Comparison of ENCODE assay signal across 8 cellular contexts in genomic region chr1:156154317-156154749, GRCh38. TPM values are rescaled to one million over a fixed set of nuclear protein-coding genes. Genes with fewer than 3 reads are reported as not detected.
DNase-seq lines count a peak whose midpoint lies in the region; ATAC-seq and TF ChIP-seq lines count a peak whose summit lies in the region.

No MANE protein-coding gene starts in this region.

- peaks cover 15% of the 10 kb centered on the region for H3K4me1 ChIP-seq in PC-9 (replicated peaks; ENCODE audit: insufficient read depth)

- H3K4me1 Mint-ChIP-seq in chondrocyte (ENCODE audit: low read depth), result no peaks in the 10 kb centered on the region

- H3F3A ChIP-seq in PC-9 (ENCODE audit: insufficient read depth, low read depth), result no peaks in the 10 kb centered on the region; the same call in 1 of the 2 replicates

- no peaks in the 10 kb centered on the region for H3K9me3 Mint-ChIP-seq in chondrocyte (ENCODE audit: low read depth)

- POLR2A ChIA-PET in PC-9 (lab: Charles Lee; ENCODE audit: unreplicated experiment), result no interaction called here

- no peak overlapping the region for H3K27ac Mint-ChIP-seq in chondrocyte (ENCODE audit: unreplicated experiment)

- no peaks in the 10 kb centered on the region for H3K9me2 ChIP-seq in PC-9 (ENCODE audit: insufficient read depth)

- no peaks in the 10 kb centered on the region for H4K20me1 ChIP-seq in PC-9 (ENCODE audit: insufficient read depth)

- peak; percentile 68 for ATAC-seq in GM18498 (IDR thresholded peaks at IDR 0.05; ENCODE audit: unreplicated experiment)
- peak; percentile 48 for ATAC-seq in GM21737 (IDR thresholded peaks at IDR 0.05; ENCODE audit: unreplicated experiment)
- ATAC-seq in left lobe of liver, result peak; percentile 52

- no peak overlapping the region for H3K4me3 ChIP-seq in PC-9
- H3K4me3 ChIP-seq in WERI-Rb-1 (ENCODE audit: low read depth, low read length), result no peak overlapping the region

- no peaks in the 10 kb centered on the region for H3K9me3 ChIP-seq in PC-9 (ENCODE audit: insufficient read depth, low read depth)
- H3K9me3 ChIP-seq in WERI-Rb-1 (ENCODE audit: severe bottlenecking), result no peaks in the 10 kb centered on the region

- peaks cover 6% of the 10 kb centered on the region for H3K27me3 Mint-ChIP-seq in chondrocyte (ENCODE audit: low read depth)

- peak overlapping the region; percentile 76 for H3K4me2 ChIP-seq in PC-9

- H3K27ac ChIP-seq in PC-9, result no peak overlapping the region
- no peak overlapping the region for H3K27ac ChIP-seq in WERI-Rb-1

- H3K36me3 Mint-ChIP-seq in chondrocyte (ENCODE audit: low read depth), result peaks cover 2% of the 10 kb centered on the region

- H3K27me3 ChIP-seq in PC-9 (ENCODE audit: insufficient read depth, low read depth), result 0 out of 2 replicates have a peak, but pooled peaks cover under 1% of the 10 kb centered on the region
- H3K27me3 ChIP-seq in WERI-Rb-1 (ENCODE audit: insufficient read depth, low read depth, severe bottlenecking), result no peaks in the 10 kb centered on the region

- H3K36me3 ChIP-seq in PC-9 (ENCODE audit: low read depth) (no peaks in the 10 kb centered on the region), WERI-Rb-1 (no peaks in the 10 kb centered on the region)

- H3K4me3 Mint-ChIP-seq in chondrocyte (ENCODE audit: unreplicated experiment), result no peak overlapping the region

- no peak for TF ChIP-seq CTCF in PC-9 (conservative IDR thresholded peaks at IDR 0.05)
- no peak for TF ChIP-seq CTCF in WERI-Rb-1 (IDR thresholded peaks at IDR 0.05; ENCODE audit: low read depth, low read length)
- TF ChIP-seq CTCF in chondrocyte (IDR thresholded peaks at IDR 0.05), result no peak

- no TSS peak for BruUV-seq in PC-9 (replicated peaks; lab: Mats Ljungman, UMichigan)

- H2AFZ ChIP-seq in PC-9, result no peak overlapping the region

- CTCF ChIA-PET in PC-9 (lab: Charles Lee), result interaction anchor here (1.0 to 1.1 kb wide), 2 partner anchors 71 to 163 kb away, joined by 4 read pairs; no protein-coding TSS in a partner anchor

- no peaks in the 10 kb centered on the region for H3K79me2 ChIP-seq in PC-9 (ENCODE audit: low read depth)

- DNase-seq in PC-9, result no peak
- DNase-seq in left lobe of liver (ENCODE audit: low spot score), result no peak
- no peak for DNase-seq in WERI-Rb-1
- no peak for DNase-seq in NCI-H2171 treated with DMSO at 0.1 percent for 48 hours (lab: John Stamatoyannopoulos, UW)
- DNase-seq in chondrocyte (ENCODE audit: low spot score), result no peak
- DNase-seq in cortex of kidney (lab: John Stamatoyannopoulos, UW), result no peak

- intact Hi-C loops in PC-9 (cut with micrococcal nuclease; ENCODE audit: unreplicated experiment), result no loop called here

RNA-seq across cellular contexts. Expression of gene SEMA4A, which starts 0.9 kb away (rescaled TPM):
- total RNA-seq in PC-9 (2021), result 16.2 and 19.1 TPM in 2 replicates
- 0.88 TPM for total RNA-seq in left lobe of liver
- 1.6 to 2.5 TPM (median 2.0 TPM) in 3 replicates for total RNA-seq in chondrocyte

RNA-seq across cellular contexts. Expression of gene SLC25A44, which starts 39.6 kb away (rescaled TPM):
- total RNA-seq in PC-9 (2021), result 12.7 and 20.2 TPM in 2 replicates
- total RNA-seq in left lobe of liver, result 25.4 TPM
- 13.4 to 17.5 TPM (median 17.2 TPM) in 3 replicates for total RNA-seq in chondrocyte

RNA-seq across cellular contexts. Expression of gene LMNA, which starts 39.8 kb away (rescaled TPM):
- total RNA-seq in PC-9 (2021) (569 and 580 TPM in 2 replicates), left lobe of liver (120 TPM), chondrocyte (641 to 675 TPM (median 641 TPM) in 3 replicates)

RNA-seq across cellular contexts. Expression of gene PMF1, which starts 58.5 kb away (rescaled TPM):
- total RNA-seq in PC-9 (2021) (46.0 and 50.2 TPM in 2 replicates), left lobe of liver (26.6 TPM), chondrocyte (35.8 to 40.5 TPM (median 38.6 TPM) in 3 replicates)
